ENCODE assay signal across 1 cellular context in genomic region chr3:45009868-45010267, GRCh38.
TF ChIP-seq lines count a peak whose summit lies in the region.

No MANE protein-coding gene starts in this region.

TF ChIP-seq in WTC11, 78 proteins besides CTCF, POLR2A, EP300 and RAD21 (continued from another document):
- no peak for TF ChIP-seq ATF2 (CRISPR knock-in tag; IDR thresholded peaks at IDR 0.05; ENCODE audit: borderline replicate concordance, low read depth)
- no peak for TF ChIP-seq GTF2I (CRISPR knock-in tag; conservative IDR thresholded peaks at IDR 0.05)
- TF ChIP-seq ETV6 (CRISPR knock-in tag; IDR thresholded peaks at IDR 0.05) = no peak
- no peak for TF ChIP-seq ZNF416 (CRISPR knock-in tag; IDR thresholded peaks at IDR 0.05)
- no peak for TF ChIP-seq ERG (CRISPR knock-in tag; IDR thresholded peaks at IDR 0.05)
- no peak for TF ChIP-seq KAT7 (CRISPR knock-in tag; IDR thresholded peaks at IDR 0.05; ENCODE audit: borderline replicate concordance)
- no peak for TF ChIP-seq ZNF423 (CRISPR knock-in tag; IDR thresholded peaks at IDR 0.05)
